In genomic region chr2:134154269-134154668, GRCh38 we compare ENCODE assay signal across 9 cellular contexts.
A peak's percentile ranks its signal among the peaks of the same experiment; 100 is the strongest.
DNase-seq lines count a peak whose midpoint lies in the region; ATAC-seq and TF ChIP-seq lines count a peak whose summit lies in the region.
"Had no signal": no experiment of that assay in that cellular context is flagged by ENCODE, and none has a peak within 500 bp of the region (broad histone marks: within the 10 kb centered on the region; RNA-seq: fewer than 3 reads in every experiment).

No MANE protein-coding gene starts in this region.

- DNase-seq in MM.1S (peak; percentile 68), lung microvascular endothelial cell (ENCODE audit: low read depth in 2 of 2) (peak; percentile 22 to 53), posterior cingulate gyrus (no peak), NCI-H2171 treated with DMSO at 0.1 percent for 48 hours (lab: John Stamatoyannopoulos, UW) (no peak)
- DNase-seq in activated naive CD8-positive, alpha-beta T cell treated with anti-CD3 and anti-CD28 coated beads, Interleukin-2, amount 50 U/mL, for 24 hours = no peak
- no peak for DNase-seq in activated CD4-positive, alpha-beta T cell treated with anti-CD3 and anti-CD28 coated beads for 1 hour

- H3K4me1 ChIP-seq in MM.1S (ENCODE audit: low read length) = peaks cover 36% of the 10 kb centered on the region

- H3K27ac ChIP-seq in MM.1S (ENCODE audit: low read length) = peak overlapping the region; percentile 91

- H4K20me1 ChIP-seq in MM.1S (ENCODE audit: insufficient read depth, low read length) = no peaks in the 10 kb centered on the region; the same call in 1 of the 2 replicates

- no peaks in the 10 kb centered on the region for H3K9me3 Mint-ChIP-seq in activated naive CD8-positive, alpha-beta T cell treated with anti-CD3 and anti-CD28 coated beads, Interleukin-2, amount 50 U/mL, for 24 hours
- H3K9me3 Mint-ChIP-seq: activated naive CD4-positive, alpha-beta T cell treated with anti-CD3 and anti-CD28 coated beads, Interleukin-2, amount 50 U/mL, for 24 hours had no signal

- no peaks in the 10 kb centered on the region for H3K9me2 ChIP-seq in MM.1S (replicated peaks; ENCODE audit: insufficient read depth, low read length)

- no peak overlapping the region for H3K27ac Mint-ChIP-seq in activated naive CD8-positive, alpha-beta T cell treated with anti-CD3 and anti-CD28 coated beads, Interleukin-2, amount 50 U/mL, for 24 hours
- H3K27ac Mint-ChIP-seq: activated naive CD4-positive, alpha-beta T cell treated with anti-CD3 and anti-CD28 coated beads, Interleukin-2, amount 50 U/mL, for 24 hours had no signal

- peaks cover 27% of the 10 kb centered on the region for H3K4me1 Mint-ChIP-seq in activated naive CD8-positive, alpha-beta T cell treated with anti-CD3 and anti-CD28 coated beads, Interleukin-2, amount 50 U/mL, for 24 hours

- ATAC-seq in GM19023 (IDR thresholded peaks at IDR 0.05; ENCODE audit: unreplicated experiment) (peak; percentile 78), HG02642 (IDR thresholded peaks at IDR 0.05; ENCODE audit: poor library complexity, unreplicated experiment) (peak; percentile 79)
- ATAC-seq in activated naive CD8-positive, alpha-beta T cell treated with anti-CD3 and anti-CD28 coated beads, Interleukin-2, amount 50 U/mL, for 24 hours = no peak

- peaks cover 95% of the 10 kb centered on the region for H3K79me2 ChIP-seq in MM.1S (ENCODE audit: low read length)

- 0 out of 2 replicates have a peak overlapping the region, but pooled peaks have one; percentile 25 for H3K4me3 ChIP-seq in MM.1S (ENCODE audit: low read length)

- intact Hi-C loops in posterior cingulate gyrus (cut with DNase I) = no loop called here

- peak overlapping the region; percentile 59 for H3K9ac ChIP-seq in MM.1S (ENCODE audit: low read length)

- no peak for TF ChIP-seq CTCF in MM.1S (IDR thresholded peaks at IDR 0.05; ENCODE audit: low read length)

- H3F3A ChIP-seq in MM.1S (ENCODE audit: insufficient read depth, low read length) = peaks cover 27% of the 10 kb centered on the region

- H3K9me3 ChIP-seq in MM.1S (replicated peaks; ENCODE audit: insufficient read depth, low read length) = no peaks in the 10 kb centered on the region

- H3K36me3 ChIP-seq in MM.1S (replicated peaks; ENCODE audit: insufficient read depth, low read length) = no peaks in the 10 kb centered on the region

- H3K4me3 Mint-ChIP-seq in activated naive CD8-positive, alpha-beta T cell treated with anti-CD3 and anti-CD28 coated beads, Interleukin-2, amount 50 U/mL, for 24 hours = no peak overlapping the region
- H3K4me3 Mint-ChIP-seq: activated naive CD4-positive, alpha-beta T cell treated with anti-CD3 and anti-CD28 coated beads, Interleukin-2, amount 50 U/mL, for 24 hours had no signal

- H3K36me3 Mint-ChIP-seq in activated naive CD8-positive, alpha-beta T cell treated with anti-CD3 and anti-CD28 coated beads, Interleukin-2, amount 50 U/mL, for 24 hours (ENCODE audit: low read depth) = peaks cover 19% of the 10 kb centered on the region

- no peaks in the 10 kb centered on the region for H3K27me3 Mint-ChIP-seq in activated naive CD8-positive, alpha-beta T cell treated with anti-CD3 and anti-CD28 coated beads, Interleukin-2, amount 50 U/mL, for 24 hours
- H3K27me3 Mint-ChIP-seq: activated naive CD4-positive, alpha-beta T cell treated with anti-CD3 and anti-CD28 coated beads, Interleukin-2, amount 50 U/mL, for 24 hours had no signal

- peak overlapping the region; percentile 67 for H3K4me2 ChIP-seq in MM.1S (ENCODE audit: low read depth, low read length)

- H3K27me3 ChIP-seq in MM.1S (replicated peaks; ENCODE audit: insufficient read depth, low read length) = no peaks in the 10 kb centered on the region

- no peak overlapping the region for H2AFZ ChIP-seq in MM.1S (ENCODE audit: low read length)

Comparison
In these comparisons a context has a peak if more than half of its experiments do, and no peak if none do; other contexts are left out.
1. DNase-seq: peak in MM.1S (single experiment) and lung microvascular endothelial cell (2 of 2); none in activated naive CD8-positive, alpha-beta T cell treated with anti-CD3 and anti-CD28 coated beads, Interleukin-2, amount 50 U/mL, for 24 hours (single experiment), posterior cingulate gyrus (0 of 10), activated CD4-positive, alpha-beta T cell treated with anti-CD3 and anti-CD28 coated beads for 1 hour (single experiment) and NCI-H2171 treated with DMSO at 0.1 percent for 48 hours (single experiment).